Comparison of ENCODE assay signal across 3 cellular contexts in the genomic region with DNA sequence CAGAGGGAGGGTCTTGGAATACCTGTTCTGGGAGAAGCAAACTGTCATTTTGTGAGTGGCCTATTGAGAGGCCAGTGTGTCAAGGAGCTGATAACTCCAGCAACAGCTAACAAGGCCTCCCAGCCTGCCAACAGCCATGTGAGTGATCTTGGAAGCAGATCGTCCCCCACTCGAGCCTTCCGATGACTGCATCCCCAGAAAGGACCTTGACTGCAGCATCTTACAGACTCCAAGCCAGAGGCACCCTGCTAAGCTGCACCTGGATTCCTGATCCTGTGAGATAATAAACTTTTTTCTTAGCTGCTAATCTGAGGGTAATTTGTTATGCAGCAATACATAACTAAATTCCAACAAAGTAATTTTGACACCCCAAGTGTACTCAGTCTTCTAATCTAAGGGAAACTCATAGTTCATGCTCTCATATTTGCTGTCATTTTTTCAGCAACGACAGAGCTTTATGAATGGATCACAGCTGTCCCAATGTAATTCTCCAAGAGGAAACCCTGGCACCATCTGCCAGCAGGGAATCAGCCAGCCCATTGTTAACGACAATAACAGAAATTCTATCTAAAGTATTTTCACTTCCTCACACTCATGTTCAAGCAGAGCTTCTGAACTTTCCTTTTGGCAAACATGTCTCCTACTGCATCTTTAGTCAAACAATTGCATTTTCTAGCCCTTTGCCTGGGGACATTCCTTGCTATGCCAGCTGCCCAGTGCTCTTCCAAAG.
TF ChIP-seq lines count a peak whose summit lies in the region.

No MANE protein-coding gene starts in this region.

TF ChIP-seq in Ishikawa, 13 proteins besides CTCF, POLR2A, EP300 and RAD21 (continued from another document):
- TF ChIP-seq FOXM1 (IDR thresholded peaks at IDR 0.05; ENCODE audit: borderline replicate concordance, low read depth), result peak; percentile 61; the same call in 1 of the 2 replicates
- TF ChIP-seq, protein P1, sequence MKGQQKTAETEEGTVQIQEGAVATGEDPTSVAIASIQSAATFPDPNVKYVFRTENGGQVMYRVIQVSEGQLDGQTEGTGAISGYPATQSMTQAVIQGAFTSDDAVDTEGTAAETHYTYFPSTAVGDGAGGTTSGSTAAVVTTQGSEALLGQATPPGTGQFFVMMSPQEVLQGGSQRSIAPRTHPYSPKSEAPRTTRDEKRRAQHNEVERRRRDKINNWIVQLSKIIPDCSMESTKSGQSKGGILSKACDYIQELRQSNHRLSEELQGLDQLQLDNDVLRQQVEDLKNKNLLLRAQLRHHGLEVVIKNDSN (IDR thresholded peaks at IDR 0.05), result 0 out of 2 replicates have a peak, but pooled peaks have one; percentile 4
- TF ChIP-seq TCF12 (IDR thresholded peaks at IDR 0.05; ENCODE audit: low read depth), result peak; percentile 89
TF ChIP-seq in Ishikawa: peak in this region for 3.

TF ChIP-seq in WTC11, 78 proteins besides CTCF, POLR2A, EP300 and RAD21 (continued from another document):
- TF ChIP-seq, protein P2, sequence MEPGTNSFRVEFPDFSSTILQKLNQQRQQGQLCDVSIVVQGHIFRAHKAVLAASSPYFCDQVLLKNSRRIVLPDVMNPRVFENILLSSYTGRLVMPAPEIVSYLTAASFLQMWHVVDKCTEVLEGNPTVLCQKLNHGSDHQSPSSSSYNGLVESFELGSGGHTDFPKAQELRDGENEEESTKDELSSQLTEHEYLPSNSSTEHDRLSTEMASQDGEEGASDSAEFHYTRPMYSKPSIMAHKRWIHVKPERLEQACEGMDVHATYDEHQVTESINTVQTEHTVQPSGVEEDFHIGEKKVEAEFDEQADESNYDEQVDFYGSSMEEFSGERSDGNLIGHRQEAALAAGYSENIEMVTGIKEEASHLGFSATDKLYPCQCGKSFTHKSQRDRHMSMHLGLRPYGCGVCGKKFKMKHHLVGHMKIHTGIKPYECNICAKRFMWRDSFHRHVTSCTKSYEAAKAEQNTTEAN (CRISPR knock-in tag; IDR thresholded peaks at IDR 0.05), result no peak
- TF ChIP-seq SMAD4 (CRISPR knock-in tag; IDR thresholded peaks at IDR 0.05), result no peak
- TF ChIP-seq ZBTB21 (CRISPR knock-in tag; IDR thresholded peaks at IDR 0.05; ENCODE audit: borderline replicate concordance), result no peak
- TF ChIP-seq FOXJ3 (CRISPR knock-in tag; IDR thresholded peaks at IDR 0.05; ENCODE audit: borderline replicate concordance), result no peak
- no peak for TF ChIP-seq JUN (CRISPR knock-in tag; IDR thresholded peaks at IDR 0.05)
- no peak for TF ChIP-seq GRHL2 (CRISPR knock-in tag; IDR thresholded peaks at IDR 0.05; ENCODE audit: insufficient replicate concordance, severe bottlenecking)
- TF ChIP-seq TEAD4 (CRISPR knock-in tag; IDR thresholded peaks at IDR 0.05), result no peak
- TF ChIP-seq, protein P3, sequence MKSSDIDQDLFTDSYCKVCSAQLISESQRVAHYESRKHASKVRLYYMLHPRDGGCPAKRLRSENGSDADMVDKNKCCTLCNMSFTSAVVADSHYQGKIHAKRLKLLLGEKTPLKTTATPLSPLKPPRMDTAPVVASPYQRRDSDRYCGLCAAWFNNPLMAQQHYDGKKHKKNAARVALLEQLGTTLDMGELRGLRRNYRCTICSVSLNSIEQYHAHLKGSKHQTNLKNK (CRISPR knock-in tag; IDR thresholded peaks at IDR 0.05), result no peak
- TF ChIP-seq MXD4 (CRISPR knock-in tag; IDR thresholded peaks at IDR 0.05; ENCODE audit: borderline replicate concordance), result no peak
- no peak for TF ChIP-seq SP1 (CRISPR knock-in tag; conservative IDR thresholded peaks at IDR 0.05)
- TF ChIP-seq, protein P4, sequence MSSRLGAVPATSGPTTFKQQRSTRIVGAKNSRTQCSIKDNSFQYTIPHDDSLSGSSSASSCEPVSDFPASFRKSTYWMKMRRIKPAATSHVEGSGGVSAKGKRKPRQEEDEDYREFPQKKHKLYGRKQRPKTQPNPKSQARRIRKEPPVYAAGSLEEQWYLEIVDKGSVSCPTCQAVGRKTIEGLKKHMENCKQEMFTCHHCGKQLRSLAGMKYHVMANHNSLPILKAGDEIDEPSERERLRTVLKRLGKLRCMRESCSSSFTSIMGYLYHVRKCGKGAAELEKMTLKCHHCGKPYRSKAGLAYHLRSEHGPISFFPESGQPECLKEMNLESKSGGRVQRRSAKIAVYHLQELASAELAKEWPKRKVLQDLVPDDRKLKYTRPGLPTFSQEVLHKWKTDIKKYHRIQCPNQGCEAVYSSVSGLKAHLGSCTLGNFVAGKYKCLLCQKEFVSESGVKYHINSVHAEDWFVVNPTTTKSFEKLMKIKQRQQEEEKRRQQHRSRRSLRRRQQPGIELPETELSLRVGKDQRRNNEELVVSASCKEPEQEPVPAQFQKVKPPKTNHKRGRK (CRISPR knock-in tag; IDR thresholded peaks at IDR 0.05; ENCODE audit: borderline replicate concordance), result no peak

TF ChIP-seq in HepG2, 621 proteins besides CTCF, POLR2A, EP300 and RAD21 (continued from another document):
- TF ChIP-seq, protein P5, sequence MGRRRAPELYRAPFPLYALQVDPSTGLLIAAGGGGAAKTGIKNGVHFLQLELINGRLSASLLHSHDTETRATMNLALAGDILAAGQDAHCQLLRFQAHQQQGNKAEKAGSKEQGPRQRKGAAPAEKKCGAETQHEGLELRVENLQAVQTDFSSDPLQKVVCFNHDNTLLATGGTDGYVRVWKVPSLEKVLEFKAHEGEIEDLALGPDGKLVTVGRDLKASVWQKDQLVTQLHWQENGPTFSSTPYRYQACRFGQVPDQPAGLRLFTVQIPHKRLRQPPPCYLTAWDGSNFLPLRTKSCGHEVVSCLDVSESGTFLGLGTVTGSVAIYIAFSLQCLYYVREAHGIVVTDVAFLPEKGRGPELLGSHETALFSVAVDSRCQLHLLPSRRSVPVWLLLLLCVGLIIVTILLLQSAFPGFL (CRISPR knock-in tag; IDR thresholded peaks at IDR 0.05), result no peak
- TF ChIP-seq ZKSCAN1 (IDR thresholded peaks at IDR 0.05; ENCODE audit: low read length), result no peak
- TF ChIP-seq, protein P6, sequence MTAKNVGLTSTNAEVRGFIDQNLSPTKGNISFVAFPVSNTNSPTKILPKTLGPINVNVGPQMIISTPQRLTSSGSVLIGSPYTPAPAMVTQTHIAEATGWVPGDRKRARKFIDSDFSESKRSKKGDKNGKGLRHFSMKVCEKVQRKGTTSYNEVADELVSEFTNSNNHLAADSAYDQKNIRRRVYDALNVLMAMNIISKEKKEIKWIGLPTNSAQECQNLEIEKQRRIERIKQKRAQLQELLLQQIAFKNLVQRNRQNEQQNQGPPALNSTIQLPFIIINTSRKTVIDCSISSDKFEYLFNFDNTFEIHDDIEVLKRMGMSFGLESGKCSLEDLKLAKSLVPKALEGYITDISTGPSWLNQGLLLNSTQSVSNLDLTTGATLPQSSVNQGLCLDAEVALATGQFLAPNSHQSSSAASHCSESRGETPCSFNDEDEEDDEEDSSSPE (CRISPR knock-in tag; IDR thresholded peaks at IDR 0.05), result no peak
- TF ChIP-seq, protein P7, sequence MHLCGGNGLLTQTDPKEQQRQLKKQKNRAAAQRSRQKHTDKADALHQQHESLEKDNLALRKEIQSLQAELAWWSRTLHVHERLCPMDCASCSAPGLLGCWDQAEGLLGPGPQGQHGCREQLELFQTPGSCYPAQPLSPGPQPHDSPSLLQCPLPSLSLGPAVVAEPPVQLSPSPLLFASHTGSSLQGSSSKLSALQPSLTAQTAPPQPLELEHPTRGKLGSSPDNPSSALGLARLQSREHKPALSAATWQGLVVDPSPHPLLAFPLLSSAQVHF (CRISPR knock-in tag; IDR thresholded peaks at IDR 0.05), result no peak
- TF ChIP-seq ZNF10 (CRISPR knock-in tag; IDR thresholded peaks at IDR 0.05; ENCODE audit: borderline replicate concordance, low read depth), result no peak
- TF ChIP-seq, protein P8, sequence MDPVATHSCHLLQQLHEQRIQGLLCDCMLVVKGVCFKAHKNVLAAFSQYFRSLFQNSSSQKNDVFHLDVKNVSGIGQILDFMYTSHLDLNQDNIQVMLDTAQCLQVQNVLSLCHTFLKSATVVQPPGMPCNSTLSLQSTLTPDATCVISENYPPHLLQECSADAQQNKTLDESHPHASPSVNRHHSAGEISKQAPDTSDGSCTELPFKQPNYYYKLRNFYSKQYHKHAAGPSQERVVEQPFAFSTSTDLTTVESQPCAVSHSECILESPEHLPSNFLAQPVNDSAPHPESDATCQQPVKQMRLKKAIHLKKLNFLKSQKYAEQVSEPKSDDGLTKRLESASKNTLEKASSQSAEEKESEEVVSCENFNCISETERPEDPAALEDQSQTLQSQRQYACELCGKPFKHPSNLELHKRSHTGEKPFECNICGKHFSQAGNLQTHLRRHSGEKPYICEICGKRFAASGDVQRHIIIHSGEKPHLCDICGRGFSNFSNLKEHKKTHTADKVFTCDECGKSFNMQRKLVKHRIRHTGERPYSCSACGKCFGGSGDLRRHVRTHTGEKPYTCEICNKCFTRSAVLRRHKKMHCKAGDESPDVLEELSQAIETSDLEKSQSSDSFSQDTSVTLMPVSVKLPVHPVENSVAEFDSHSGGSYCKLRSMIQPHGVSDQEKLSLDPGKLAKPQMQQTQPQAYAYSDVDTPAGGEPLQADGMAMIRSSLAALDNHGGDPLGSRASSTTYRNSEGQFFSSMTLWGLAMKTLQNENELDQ (CRISPR knock-in tag; IDR thresholded peaks at IDR 0.05; ENCODE audit: borderline replicate concordance), result no peak
- TF ChIP-seq ZNF441 (CRISPR knock-in tag; IDR thresholded peaks at IDR 0.05; ENCODE audit: borderline replicate concordance), result no peak
- no peak for TF ChIP-seq ZNF329 (CRISPR knock-in tag; IDR thresholded peaks at IDR 0.05; ENCODE audit: low read depth)
- no peak for TF ChIP-seq ZNF788 (CRISPR knock-in tag; IDR thresholded peaks at IDR 0.05; ENCODE audit: borderline replicate concordance)
- TF ChIP-seq CREB1 (IDR thresholded peaks at IDR 0.05), result no peak
- no peak for TF ChIP-seq CREB1 (CRISPR knock-in tag; IDR thresholded peaks at IDR 0.05)
- no peak for TF ChIP-seq ZC3H13 (CRISPR knock-in tag; IDR thresholded peaks at IDR 0.05)
- no peak for TF ChIP-seq ZNF468 (CRISPR knock-in tag; IDR thresholded peaks at IDR 0.05)
- TF ChIP-seq, protein P9, sequence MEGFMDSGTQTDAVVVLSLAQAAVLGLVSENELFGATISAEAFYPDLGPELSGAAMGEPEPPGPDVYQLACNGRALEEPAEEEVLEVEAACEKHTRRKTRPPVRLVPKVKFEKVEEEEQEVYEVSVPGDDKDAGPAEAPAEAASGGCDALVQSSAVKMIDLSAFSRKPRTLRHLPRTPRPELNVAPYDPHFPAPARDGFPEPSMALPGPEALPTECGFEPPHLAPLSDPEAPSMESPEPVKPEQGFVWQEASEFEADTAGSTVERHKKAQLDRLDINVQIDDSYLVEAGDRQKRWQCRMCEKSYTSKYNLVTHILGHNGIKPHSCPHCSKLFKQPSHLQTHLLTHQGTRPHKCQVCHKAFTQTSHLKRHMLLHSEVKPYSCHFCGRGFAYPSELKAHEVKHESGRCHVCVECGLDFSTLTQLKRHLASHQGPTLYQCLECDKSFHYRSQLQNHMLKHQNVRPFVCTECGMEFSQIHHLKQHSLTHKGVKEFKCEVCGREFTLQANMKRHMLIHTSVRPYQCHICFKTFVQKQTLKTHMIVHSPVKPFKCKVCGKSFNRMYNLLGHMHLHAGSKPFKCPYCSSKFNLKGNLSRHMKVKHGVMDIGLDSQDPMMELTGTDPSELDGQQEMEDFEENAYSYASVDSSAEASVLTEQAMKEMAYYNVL (CRISPR knock-in tag; IDR thresholded peaks at IDR 0.05; ENCODE audit: borderline replicate concordance), result no peak
